Comparison of ENCODE assay signal across 8 cellular contexts in the genomic region with DNA sequence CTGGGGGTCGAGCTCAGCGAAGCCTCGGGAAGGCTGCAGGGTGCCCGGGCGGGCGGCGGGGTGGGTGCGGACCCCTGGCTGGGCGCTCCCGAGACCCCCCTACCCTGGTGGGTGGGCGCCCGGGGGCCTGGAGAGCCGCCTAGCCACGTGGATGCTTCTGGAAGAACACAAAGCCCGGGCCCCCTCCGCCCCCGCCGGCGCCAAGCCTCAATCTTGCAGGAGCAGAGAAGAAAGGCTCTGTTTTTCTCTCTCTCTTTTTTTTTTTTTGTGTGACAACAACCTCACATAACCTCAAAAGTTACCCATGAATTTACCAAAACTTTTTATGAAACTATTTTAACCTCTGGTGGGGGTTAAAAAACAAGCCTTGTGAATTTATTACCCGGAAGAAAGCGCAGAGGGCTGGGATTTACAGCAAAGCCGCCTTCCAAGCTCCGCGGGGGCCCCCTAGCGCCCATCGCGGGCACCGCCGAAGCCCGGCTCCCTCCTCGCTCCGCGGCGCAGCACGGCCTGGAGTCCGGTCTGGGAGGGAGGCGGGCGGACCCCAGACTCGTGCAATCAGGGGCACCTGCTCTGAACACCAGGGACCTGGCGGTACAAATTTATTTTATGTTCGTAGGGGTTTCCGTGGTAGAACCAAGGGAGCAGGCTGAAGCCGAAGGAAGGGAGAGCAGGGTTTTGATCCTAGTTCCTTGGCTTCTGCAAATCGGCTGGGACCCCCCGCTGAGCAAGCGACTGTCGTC. TPM values are rescaled to one million over a fixed set of nuclear protein-coding genes. Genes with fewer than 3 reads are reported as not detected.
DNase-seq lines count a peak whose midpoint lies in the region; ATAC-seq and TF ChIP-seq lines count a peak whose summit lies in the region.

No MANE protein-coding gene starts in this region.

- H3F3A ChIP-seq in OCI-LY1 (ENCODE audit: insufficient read depth, low read length) = no peaks in the 10 kb centered on the region

- H3K4me2 ChIP-seq in OCI-LY1 (ENCODE audit: low read length) = no peak overlapping the region

- H3K27me3 ChIP-seq in OCI-LY1 (ENCODE audit: insufficient read depth, low read length) = peaks cover 5% of the 10 kb centered on the region
- no peaks in the 10 kb centered on the region for H3K27me3 ChIP-seq in esophagus (ENCODE audit: control insufficient read depth in 1 of 2, insufficient read depth in 2 of 2, low read length in 2 of 2)
- peaks cover 0 to 10% of the 10 kb centered on the region in 2 donors for H3K27me3 ChIP-seq in muscle layer of colon (ENCODE audit: control insufficient read depth in 1 of 2, insufficient read depth in 2 of 2, low read length in 2 of 2)

- H3K27ac ChIP-seq in OCI-LY1 (ENCODE audit: low read depth, low read length, poor library complexity, severe bottlenecking) (no peak overlapping the region), esophagus (ENCODE audit: low read depth in 2 of 2, low read length in 1 of 2) (no peak overlapping the region), muscle layer of colon (ENCODE audit: low read depth, low read length) (peak overlapping the region; percentile 56)

- H3K36me3 ChIP-seq in OCI-LY1 (ENCODE audit: insufficient read depth, low read length) = no peaks in the 10 kb centered on the region
- no peaks in the 10 kb centered on the region for H3K36me3 ChIP-seq in esophagus (ENCODE audit: control insufficient read depth in 2 of 2, insufficient read depth in 2 of 2, low read length in 1 of 2)
- no peaks in the 10 kb centered on the region for H3K36me3 ChIP-seq in muscle layer of colon (ENCODE audit: insufficient read depth, low read length)

- peak; percentile 89 for TF ChIP-seq CTCF in OCI-LY1 (IDR thresholded peaks at IDR 0.05; ENCODE audit: low read length)

- H4K20me1 ChIP-seq in OCI-LY1 (ENCODE audit: insufficient read depth, low read length) = no peaks in the 10 kb centered on the region

- no peak overlapping the region for H2AFZ ChIP-seq in OCI-LY1 (ENCODE audit: low read length)

- WGBS in esophagus, 2 donors = 1 to 2% methylated on average over 47 of the region's 47 CpGs

- H3K4me1 ChIP-seq in OCI-LY1 (ENCODE audit: insufficient read depth, low read length, severe bottlenecking) (no peaks in the 10 kb centered on the region), esophagus (ENCODE audit: control insufficient read depth in 2 of 2, insufficient read depth in 2 of 2, low read length in 1 of 2) (no peaks in the 10 kb centered on the region), muscle layer of colon (ENCODE audit: insufficient read depth, low read length) (peaks cover 3% of the 10 kb centered on the region)

- H3K9me3 ChIP-seq in OCI-LY1 (ENCODE audit: low read length) = no peaks in the 10 kb centered on the region
- H3K9me3 ChIP-seq in esophagus (ENCODE audit: control insufficient read depth in 2 of 2, insufficient read depth in 1 of 2, low read depth in 1 of 2, low read length in 1 of 2) = no peaks in the 10 kb centered on the region
- no peaks in the 10 kb centered on the region for H3K9me3 ChIP-seq in muscle layer of colon (ENCODE audit: low read length)

- H3K9ac ChIP-seq in OCI-LY1 (ENCODE audit: low read length) = no peak overlapping the region
- H3K9ac ChIP-seq in muscle layer of colon (ENCODE audit: low read length) = no peak overlapping the region

- H3K79me2 ChIP-seq in OCI-LY1 (ENCODE audit: insufficient read depth, low read length) = no peaks in the 10 kb centered on the region

- peak; percentile 80 for DNase-seq in AG08395 (ENCODE audit: low spot score)
- peak; percentile 89 for DNase-seq in activated T-cell treated with anti-CD3 and anti-CD28 coated beads, Interleukin-2, amount 50 U/mL, for 1 hour
- peak; percentile 73 for DNase-seq in stimulated activated CD8-positive, alpha-beta memory T cell treated with anti-CD3 and anti-CD28 coated beads, Interleukin-4, amount 100 ng/mL, for 24 hours (ENCODE audit: low read depth)

- H3K4me3 ChIP-seq in OCI-LY1 (ENCODE audit: low read depth, low read length, poor library complexity, severe bottlenecking) = no peak overlapping the region
- peak overlapping the region; percentile 33 to 52 for H3K4me3 ChIP-seq in esophagus (ENCODE audit: low read depth in 1 of 2, low read length in 2 of 2)
- H3K4me3 ChIP-seq in muscle layer of colon (ENCODE audit: low read depth in 1 of 2, low read length in 2 of 2) = peak overlapping the region; percentile 29 to 71

- no peaks in the 10 kb centered on the region for H3K9me2 ChIP-seq in OCI-LY1 (ENCODE audit: low read depth, low read length)

- ATAC-seq in GM18861 (IDR thresholded peaks at IDR 0.05; ENCODE audit: unreplicated experiment) (peak; percentile 68), HG03571 (IDR thresholded peaks at IDR 0.05; ENCODE audit: unreplicated experiment) (peak; percentile 82)

RNA-seq across cellular contexts. Expression of a gene that starts 58.8 kb away (rescaled TPM):
- polyA plus RNA-seq in esophagus = under 1 TPM; 0.09 to 0.16 TPM
